Comparison of ENCODE assay signal across 1 cellular context in the genomic region with DNA sequence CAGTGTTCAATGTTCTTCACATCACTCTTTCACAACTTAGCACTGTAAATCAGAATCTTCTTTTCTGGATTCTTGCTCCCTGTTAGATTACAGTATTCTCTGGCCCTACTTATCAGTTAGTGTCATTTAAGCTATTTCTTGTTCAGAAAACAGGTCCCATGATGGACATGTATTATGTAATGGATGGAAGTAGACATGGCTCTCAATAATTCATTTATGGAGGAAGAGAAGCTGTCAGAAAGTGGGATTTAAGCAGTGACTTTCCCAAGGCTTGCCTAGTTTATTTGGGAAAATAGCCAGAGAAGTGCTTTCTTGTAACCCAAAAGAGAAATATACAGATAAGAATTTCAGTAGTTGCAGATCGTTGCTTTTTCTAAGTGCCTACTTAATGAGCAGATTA.
TF ChIP-seq lines count a peak whose summit lies in the region.

No MANE protein-coding gene starts in this region.

TF ChIP-seq in H1, 55 proteins besides CTCF, POLR2A, EP300 and RAD21:
- TF ChIP-seq CHD7 (IDR thresholded peaks at IDR 0.05; ENCODE audit: insufficient replicate concordance, low read length) (no peak), USF2 (IDR thresholded peaks at IDR 0.05; ENCODE audit: low read length) (no peak), CEBPB (IDR thresholded peaks at IDR 0.05; ENCODE audit: low read depth, low read length) (no peak), BACH1 (IDR thresholded peaks at IDR 0.05; ENCODE audit: low read length) (no peak), POU5F1 (IDR thresholded peaks at IDR 0.05; ENCODE audit: low read depth, low read length) (no peak), ATF3 (IDR thresholded peaks at IDR 0.05; ENCODE audit: insufficient read depth, low read depth, low read length) (no peak), SRF (IDR thresholded peaks at IDR 0.05; ENCODE audit: low read depth, low read length) (no peak), TBP (IDR thresholded peaks at IDR 0.05; ENCODE audit: low read depth, low read length) (no peak), TAF1 (IDR thresholded peaks at IDR 0.05; ENCODE audit: low read depth, low read length) (no peak), JUN (IDR thresholded peaks at IDR 0.05; ENCODE audit: low read depth, low read length) (no peak), NANOG (IDR thresholded peaks at IDR 0.05; ENCODE audit: insufficient read depth, low read depth, low read length, poor library complexity, severe bottlenecking) (no peak), SUZ12 (IDR thresholded peaks at IDR 0.05; ENCODE audit: low read length) (no peak), SIX5 (IDR thresholded peaks at IDR 0.05; ENCODE audit: low read depth, low read length) (no peak), SAP30 (IDR thresholded peaks at IDR 0.05; ENCODE audit: insufficient read depth, insufficient replicate concordance, low read length) (no peak)
- TF ChIP-seq, protein P1, sequence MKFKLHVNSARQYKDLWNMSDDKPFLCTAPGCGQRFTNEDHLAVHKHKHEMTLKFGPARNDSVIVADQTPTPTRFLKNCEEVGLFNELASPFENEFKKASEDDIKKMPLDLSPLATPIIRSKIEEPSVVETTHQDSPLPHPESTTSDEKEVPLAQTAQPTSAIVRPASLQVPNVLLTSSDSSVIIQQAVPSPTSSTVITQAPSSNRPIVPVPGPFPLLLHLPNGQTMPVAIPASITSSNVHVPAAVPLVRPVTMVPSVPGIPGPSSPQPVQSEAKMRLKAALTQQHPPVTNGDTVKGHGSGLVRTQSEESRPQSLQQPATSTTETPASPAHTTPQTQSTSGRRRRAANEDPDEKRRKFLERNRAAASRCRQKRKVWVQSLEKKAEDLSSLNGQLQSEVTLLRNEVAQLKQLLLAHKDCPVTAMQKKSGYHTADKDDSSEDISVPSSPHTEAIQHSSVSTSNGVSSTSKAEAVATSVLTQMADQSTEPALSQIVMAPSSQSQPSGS (IDR thresholded peaks at IDR 0.05; ENCODE audit: low read length): no peak
